14 cellular contexts compared by ENCODE assay signal in genomic region chr9:128414461-128414860, GRCh38. TPM values are rescaled to one million over a fixed set of nuclear protein-coding genes. Genes with fewer than 3 reads are reported as not detected.
DNase-seq lines count a peak whose midpoint lies in the region; ATAC-seq and TF ChIP-seq lines count a peak whose summit lies in the region.
"Had no signal": no experiment of that assay in that cellular context is flagged by ENCODE, and none has a peak within 500 bp of the region (broad histone marks: within the 10 kb centered on the region; RNA-seq: fewer than 3 reads in every experiment).

No MANE protein-coding gene starts in this region.

- ATAC-seq in GM18858 (IDR thresholded peaks at IDR 0.05; ENCODE audit: unreplicated experiment) (no peak), GM18861 (IDR thresholded peaks at IDR 0.05; ENCODE audit: unreplicated experiment) (no peak)
- ATAC-seq: psoas muscle, upper lobe of right lung had no signal

- CTCF ChIA-PET in RWPE1 (lab: Yijun Ruan, JAX) (interaction anchor here (0.9 kb wide), 1 partner anchor 53 kb away, joined by 6 read pairs; no protein-coding TSS in a partner anchor), HEK293T (lab: Yijun Ruan, JAX) (interaction anchor here (1.0 kb wide), 1 partner anchor 52 kb away, joined by 6 read pairs; no protein-coding TSS in a partner anchor)

- POLR2A ChIA-PET in RWPE1 (lab: Yijun Ruan, JAX; ENCODE audit: low non-redundant PET): no interaction called here
- POLR2A ChIA-PET in HEK293T (lab: Yijun Ruan, JAX): no interaction called here

- H3K4me3 ChIP-seq in epithelial cell of proximal tubule (ENCODE audit: low read depth, low read length) (no peak overlapping the region), retinal pigment epithelial cell (ENCODE audit: low read length) (no peak overlapping the region)
- H3K4me3 ChIP-seq: psoas muscle, upper lobe of right lung had no signal

- DNase-seq in NCI-H2227 (lab: John Stamatoyannopoulos, UW; ENCODE audit: unreplicated experiment) (peak; percentile 17), NCI-H2227 treated with DMSO at 0.1 percent for 48 hours (lab: John Stamatoyannopoulos, UW) (no peak), RWPE1 (ENCODE audit: low spot score) (no peak), epithelial cell of proximal tubule (ENCODE audit: low read depth) (no peak), retinal pigment epithelial cell (ENCODE audit: low read depth) (no peak), HEK293T (ENCODE audit: extremely low spot score) (no peak)
- DNase-seq: activated naive CD4-positive, alpha-beta T cell treated with Interleukin-2 at 50 U/mL for 16 hours; cerebellar nuclear complex; COR-L47; NCI-H345; psoas muscle; upper lobe of right lung had no signal

- TF ChIP-seq CTCF in RWPE1 (conservative IDR thresholded peaks at IDR 0.05; ENCODE audit: low read depth): peak; percentile 19; the same call in 1 of the 2 replicates
- peak; percentile 29 for TF ChIP-seq CTCF in epithelial cell of proximal tubule (conservative IDR thresholded peaks at IDR 0.05; ENCODE audit: low read depth, low read length)
- peak; percentile 38 for TF ChIP-seq CTCF in retinal pigment epithelial cell (conservative IDR thresholded peaks at IDR 0.05; ENCODE audit: low read depth, low read length)

- no peak overlapping the region for H3K27ac ChIP-seq in RWPE1
- H3K27ac ChIP-seq: psoas muscle, upper lobe of right lung had no signal

TF ChIP-seq in HEK293T, 16 proteins besides CTCF, POLR2A, EP300 and RAD21:
- TF ChIP-seq SUZ12 (IDR thresholded peaks at IDR 0.05): no peak
- no peak for TF ChIP-seq TARDBP (IDR thresholded peaks at IDR 0.05)
- TF ChIP-seq PKNOX1 (IDR thresholded peaks at IDR 0.05): no peak
- no peak for TF ChIP-seq NFRKB (IDR thresholded peaks at IDR 0.05)
- TF ChIP-seq ZNF384 (IDR thresholded peaks at IDR 0.05): no peak
- no peak for TF ChIP-seq BHLHE40 (IDR thresholded peaks at IDR 0.05; ENCODE audit: borderline replicate concordance)
- TF ChIP-seq LEF1 (IDR thresholded peaks at IDR 0.05; ENCODE audit: borderline replicate concordance): no peak
- TF ChIP-seq ELF4 (IDR thresholded peaks at IDR 0.05): no peak
- TF ChIP-seq HDGF (IDR thresholded peaks at IDR 0.05; ENCODE audit: borderline replicate concordance): no peak
- no peak for TF ChIP-seq CTBP1 (IDR thresholded peaks at IDR 0.05; ENCODE audit: borderline replicate concordance)
- no peak for TF ChIP-seq SP1 (IDR thresholded peaks at IDR 0.05)
- no peak for TF ChIP-seq FOXK2 (IDR thresholded peaks at IDR 0.05)
- TF ChIP-seq FOXA1 (IDR thresholded peaks at IDR 0.05): no peak
- no peak for TF ChIP-seq FOXM1 (IDR thresholded peaks at IDR 0.05; ENCODE audit: borderline replicate concordance)
- TF ChIP-seq L3MBTL2 (conservative IDR thresholded peaks at IDR 0.05): no peak
- TF ChIP-seq ARNT (IDR thresholded peaks at IDR 0.05): no peak

RNA-seq across cellular contexts. Expression of gene CERCAM, which starts 6.2 kb away (rescaled TPM):
- 49.1 and 55.7 TPM in 2 replicates for total RNA-seq in epithelial cell of proximal tubule

RNA-seq across cellular contexts. Expression of gene ODF2, which starts 41.3 kb away (rescaled TPM):
- total RNA-seq in epithelial cell of proximal tubule: 32.6 and 38.2 TPM in 2 replicates

RNA-seq across cellular contexts. Expression of gene URM1, which starts 43.3 kb away (rescaled TPM):
- 39.4 and 52.1 TPM in 2 replicates for total RNA-seq in epithelial cell of proximal tubule
